ENCODE assay signal across 27 cellular contexts in the genomic region with DNA sequence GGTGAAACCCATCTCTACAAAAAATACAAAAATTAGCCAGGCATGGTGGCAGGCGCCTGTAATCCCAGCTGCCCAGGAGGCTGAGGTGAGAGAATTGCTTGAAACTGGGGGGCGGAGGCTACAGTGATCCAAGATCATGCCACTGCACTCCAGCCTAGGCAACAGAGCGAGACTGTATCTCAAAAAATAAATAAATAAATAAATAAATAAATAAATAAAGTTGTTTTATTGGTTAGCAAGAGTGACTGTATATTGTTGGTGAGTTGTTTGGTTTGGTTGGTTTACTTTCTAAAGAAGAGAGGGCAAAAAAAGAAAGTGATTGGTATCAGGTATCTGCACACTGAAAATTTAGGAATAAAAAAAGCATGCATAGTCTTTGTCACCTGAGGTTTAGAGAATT.
"Had no signal": no experiment of that assay in that cellular context is flagged by ENCODE, and none has a peak within 500 bp of the region (broad histone marks: within the 10 kb centered on the region; RNA-seq: fewer than 3 reads in every experiment).

No MANE protein-coding gene starts in this region.

- H3K27ac ChIP-seq: colonic mucosa, coronary artery, dorsolateral prefrontal cortex, epithelial cell of prostate, esophagus muscularis mucosa, esophagus squamous epithelium, foreskin keratinocyte, gastrocnemius medialis, gastroesophageal sphincter, heart left ventricle, heart right ventricle had no signal

- H3K27ac Mint-ChIP-seq: dendritic cell treated with granulocyte-macrophage colony-stimulating factor and Interleukin-4, amounts not matched to agents 40 ng/mL and 50 ng/mL, for 4 days; effector memory CD8-positive, alpha-beta T cell; endodermal cell had no signal

- H3K4me1 ChIP-seq: colonic mucosa, esophagus muscularis mucosa, esophagus squamous epithelium, gastrocnemius medialis, gastroesophageal sphincter, heart left ventricle, heart right ventricle had no signal

- H3K4me3 ChIP-seq: colonic mucosa, coronary artery, dorsolateral prefrontal cortex, esophagus muscularis mucosa, esophagus squamous epithelium, gastrocnemius medialis, gastroesophageal sphincter, heart left ventricle, heart right ventricle had no signal

- H3K4me3 Mint-ChIP-seq: dendritic cell treated with granulocyte-macrophage colony-stimulating factor and Interleukin-4, amounts not matched to agents 40 ng/mL and 50 ng/mL, for 4 days; effector memory CD8-positive, alpha-beta T cell; endodermal cell had no signal

- H3K9me3 Mint-ChIP-seq: dendritic cell treated with granulocyte-macrophage colony-stimulating factor and Interleukin-4, amounts not matched to agents 40 ng/mL and 50 ng/mL, for 4 days; effector memory CD8-positive, alpha-beta T cell had no signal

- H3K27me3 ChIP-seq: colonic mucosa, esophagus muscularis mucosa, esophagus squamous epithelium, foreskin keratinocyte, gastrocnemius medialis, gastroesophageal sphincter, heart left ventricle had no signal

- H3K9me3 ChIP-seq: colonic mucosa, esophagus muscularis mucosa, esophagus squamous epithelium, gastrocnemius medialis, gastroesophageal sphincter, heart left ventricle, heart right ventricle had no signal

- FAIRE-seq: colon, endometrium, frontal cortex had no signal

- H3K27me3 Mint-ChIP-seq: dendritic cell treated with granulocyte-macrophage colony-stimulating factor and Interleukin-4, amounts not matched to agents 40 ng/mL and 50 ng/mL, for 4 days; effector memory CD8-positive, alpha-beta T cell had no signal

- DNase-seq: colonic mucosa; cortex of kidney; dermis blood vessel endothelial cell; dorsolateral prefrontal cortex; effector CD4-positive, alpha-beta T cell; effector CD8-positive, alpha-beta T cell; effector memory CD4-positive, alpha-beta T cell; effector memory CD8-positive, alpha-beta T cell; endodermal cell; erythroblast; esophagus squamous epithelium; foreskin fibroblast; foreskin keratinocyte; foreskin melanocyte; gastrocnemius medialis; glutamatergic neuron; head of caudate nucleus; heart left ventricle; heart right ventricle had no signal

- H3K36me3 ChIP-seq: colonic mucosa had no signal
